In the genomic region with DNA sequence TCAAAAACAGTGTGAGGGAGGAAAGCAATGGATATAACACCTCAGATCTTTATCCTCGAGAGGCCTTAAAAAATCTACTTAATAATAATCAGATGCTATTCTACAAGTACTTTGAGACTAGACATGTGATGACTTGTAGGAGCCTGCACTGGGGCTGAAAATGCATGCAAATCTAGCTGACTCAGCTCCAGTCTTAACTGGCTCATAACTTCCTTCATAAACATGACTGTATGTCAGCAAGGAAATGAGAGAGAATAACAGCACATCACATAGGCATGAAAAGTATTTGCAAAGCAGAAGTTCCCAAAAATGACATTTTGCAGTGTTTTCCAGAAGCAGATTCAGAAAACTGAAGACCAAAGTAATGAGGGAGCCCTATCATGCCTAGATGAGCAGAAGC, we compare ENCODE assay signal across 1 cellular context.
TF ChIP-seq lines count a peak whose summit lies in the region.

No MANE protein-coding gene starts in this region.

TF ChIP-seq in HepG2, 621 proteins besides CTCF, POLR2A, EP300 and RAD21 (continued from another document):
- TF ChIP-seq, protein P1, sequence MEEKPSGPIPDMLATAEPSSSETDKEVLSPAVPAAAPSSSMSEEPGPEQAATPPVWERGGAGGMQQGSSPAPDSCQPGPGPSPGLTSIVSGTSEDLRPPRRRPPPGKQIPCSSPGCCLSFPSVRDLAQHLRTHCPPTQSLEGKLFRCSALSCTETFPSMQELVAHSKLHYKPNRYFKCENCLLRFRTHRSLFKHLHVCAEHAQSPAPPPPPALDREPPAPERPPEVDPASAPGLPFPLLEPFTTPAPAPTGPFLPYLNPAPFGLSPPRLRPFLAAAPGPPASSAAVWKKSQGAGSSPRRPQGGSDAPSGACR (CRISPR knock-in tag; IDR thresholded peaks at IDR 0.05), result no peak
- TF ChIP-seq MAFK (conservative IDR thresholded peaks at IDR 0.05 in 1 of 2, IDR thresholded peaks at IDR 0.05 in 1 of 2; ENCODE audit: low read length in 2 of 2), result peak in 1 of 2 experiments; percentile 63; a peak in 3 of 4 replicates
